ENCODE assay signal across 26 cellular contexts in the genomic region with DNA sequence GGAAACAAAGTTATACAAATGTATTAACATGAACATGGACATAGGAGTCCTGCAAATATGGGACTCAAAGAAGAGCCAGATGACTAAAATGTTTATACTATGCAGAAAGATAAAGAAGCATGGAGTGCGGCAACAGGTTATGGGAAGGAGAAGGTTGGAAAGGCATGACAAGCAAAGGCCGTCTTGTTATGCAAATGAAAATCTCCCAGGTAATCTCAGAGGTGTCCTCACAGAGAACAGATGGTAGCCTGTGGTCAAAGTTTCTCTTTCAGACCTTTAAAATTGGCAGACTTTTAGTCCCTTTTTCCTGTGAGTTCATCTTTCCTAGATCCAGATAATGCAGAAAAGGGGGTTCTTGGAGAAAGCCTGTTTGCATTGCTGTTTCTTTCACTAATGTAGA.
"Had no signal": no experiment of that assay in that cellular context is flagged by ENCODE, and none has a peak within 500 bp of the region (broad histone marks: within the 10 kb centered on the region; RNA-seq: fewer than 3 reads in every experiment).

No MANE protein-coding gene starts in this region.

- H3K27me3 ChIP-seq: esophagus muscularis mucosa, foreskin keratinocyte, heart left ventricle, left lung, spleen, suprapubic skin, tibial artery, upper lobe of right lung had no signal

- ATAC-seq: foreskin keratinocyte; heart left ventricle; left lung; natural killer cell treated with Interleukin-12 subunit alpha and Interleukin-12 subunit beta and Interleukin-15 and Interleukin-18, amount 100 ng/mL, for 72 hours; right cardiac atrium; upper lobe of right lung had no signal

- DNase-seq: activated CD4-positive, alpha-beta memory T cell treated with anti-CD3 and anti-CD28 coated beads for 36 hours; activated CD4-positive, alpha-beta T cell treated with anti-CD3 and anti-CD28 coated beads, Interleukin-2, amount 10 ng/mL, durations not matched to agents 24 days and 14 days; activated CD4-positive, CD25-positive, alpha-beta regulatory T cell treated with anti-CD3 and anti-CD28 coated beads, Interleukin-2, amount 50 U/mL, for 72 hours; activated CD8-positive, alpha-beta memory T cell treated with anti-CD3 and anti-CD28 coated beads, Interleukin-2, amount 50 U/mL, for 4 hours; activated gamma-delta T cell; activated naive CD4-positive, alpha-beta T cell treated with anti-CD3 and anti-CD28 coated beads, Interleukin-2, amount 50 U/mL, for 16 hours; activated T-cell treated with anti-CD3 and anti-CD28 coated beads, Interleukin-2, amount 50 U/mL, for 1 hour; dermis blood vessel endothelial cell; effector CD4-positive, alpha-beta T cell; foreskin keratinocyte; heart left ventricle; hypothalamus; left lung; mesendoderm; posterior cingulate gyrus; right cardiac atrium; spleen; stimulated activated naive CD4-positive, alpha-beta T cell; T1000; tibial artery; upper lobe of right lung; WERI-Rb-1 had no signal

- H3K4me1 ChIP-seq: esophagus muscularis mucosa, foreskin keratinocyte, heart left ventricle, left lung, spleen, suprapubic skin, tibial artery, upper lobe of right lung had no signal

- H3K4me3 ChIP-seq: esophagus muscularis mucosa, heart left ventricle, left lung, lung, spleen, suprapubic skin, tibial artery, upper lobe of right lung had no signal

- H3K27ac ChIP-seq: esophagus muscularis mucosa, foreskin keratinocyte, heart left ventricle, left lung, spleen, suprapubic skin, tibial artery, upper lobe of right lung, WERI-Rb-1 had no signal

- H3K9me3 ChIP-seq: esophagus muscularis mucosa, heart left ventricle, left lung, spleen, suprapubic skin, tibial artery, upper lobe of right lung had no signal

- H3K36me3 ChIP-seq: esophagus muscularis mucosa, heart left ventricle, left lung, spleen, suprapubic skin, tibial artery, upper lobe of right lung, WERI-Rb-1 had no signal
